ENCODE assay signal across 20 cellular contexts in the genomic region with DNA sequence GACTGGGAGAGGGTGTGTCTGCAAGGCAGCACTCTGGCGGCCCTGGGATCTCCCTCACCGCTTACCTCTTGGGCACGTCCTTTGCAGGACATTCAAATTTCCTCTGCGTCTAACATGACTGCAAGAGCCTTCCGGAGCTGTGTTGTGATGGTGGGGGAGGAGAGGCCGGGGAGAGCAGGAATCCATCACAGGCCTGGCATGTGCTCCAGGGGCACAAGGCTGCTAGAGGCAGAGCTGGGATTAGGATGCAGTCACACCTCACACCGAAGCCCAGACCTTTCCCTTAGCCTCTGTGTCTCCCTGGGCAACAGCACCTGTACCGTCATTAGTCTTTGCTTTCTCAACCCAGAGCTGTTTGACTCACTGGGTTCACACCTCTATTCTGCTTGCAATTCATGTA.
"Had no signal": no experiment of that assay in that cellular context is flagged by ENCODE, and none has a peak within 500 bp of the region (broad histone marks: within the 10 kb centered on the region; RNA-seq: fewer than 3 reads in every experiment).

No MANE protein-coding gene starts in this region.

- H3K27me3 ChIP-seq: hepatocyte, ovary, right lobe of liver, upper lobe of right lung had no signal

- H3K4me1 Mint-ChIP-seq: activated CD4-positive, alpha-beta T cell treated with anti-CD3 and anti-CD28 coated beads, Interleukin-2, amount 10 ng/mL, durations not matched to agents 24 days and 14 days; activated naive CD8-positive, alpha-beta T cell treated with anti-CD3 and anti-CD28 coated beads, Interleukin-2, amount 10 ng/mL, durations not matched to agents 7 days and 5 days; T-cell had no signal

- H3K27ac Mint-ChIP-seq: activated CD4-positive, alpha-beta T cell treated with anti-CD3 and anti-CD28 coated beads, Interleukin-2, amount 10 ng/mL, durations not matched to agents 24 days and 14 days; activated CD8-positive, alpha-beta T cell treated with anti-CD3 and anti-CD28 coated beads for 36 hours; activated naive CD8-positive, alpha-beta T cell treated with anti-CD3 and anti-CD28 coated beads, Interleukin-2, amount 10 ng/mL, durations not matched to agents 7 days and 5 days; activated T-helper 2 cell treated with anti-CD3 and anti-CD28 coated beads, Interferon-gamma antibody, Interleukin-2, Interleukin-4, amounts not matched to agents 10 μg/mL and 5 μg/mL and 100 μg/mL, durations not matched to agents 14 hours and 24 hours and 36 hours; effector memory CD8-positive, alpha-beta T cell; mesothelial cell of epicardium; T-cell had no signal

- H3K27ac ChIP-seq: hepatocyte, lower lobe of right lung, right lobe of liver, thoracic aorta, upper lobe of right lung had no signal

- H3K4me2 ChIP-seq: hepatocyte had no signal

- H3K4me3 ChIP-seq: hepatocyte, lower lobe of right lung, ovary, right lobe of liver, thoracic aorta, upper lobe of right lung had no signal

- H3K9me3 ChIP-seq: lower lobe of right lung, ovary, right lobe of liver, thoracic aorta, upper lobe of right lung had no signal

- H3K9me3 Mint-ChIP-seq: activated CD4-positive, alpha-beta T cell treated with anti-CD3 and anti-CD28 coated beads, Interleukin-2, amount 10 ng/mL, durations not matched to agents 24 days and 14 days; activated CD8-positive, alpha-beta T cell treated with anti-CD3 and anti-CD28 coated beads for 36 hours; activated naive CD8-positive, alpha-beta T cell treated with anti-CD3 and anti-CD28 coated beads, Interleukin-2, amount 10 ng/mL, durations not matched to agents 7 days and 5 days; activated T-helper 2 cell treated with anti-CD3 and anti-CD28 coated beads, Interferon-gamma antibody, Interleukin-2, Interleukin-4, amounts not matched to agents 10 μg/mL and 5 μg/mL and 100 μg/mL, durations not matched to agents 14 hours and 24 hours and 36 hours; effector memory CD8-positive, alpha-beta T cell; mesothelial cell of epicardium; T-cell had no signal

- DNase-seq: activated CD4-positive, alpha-beta T cell treated with anti-CD3 and anti-CD28 coated beads, Interleukin-2, amount 10 ng/mL, durations not matched to agents 24 days and 14 days; activated CD4-positive, CD25-positive, alpha-beta regulatory T cell; activated CD8-positive, alpha-beta T cell treated with anti-CD3 and anti-CD28 coated beads for 36 hours; activated naive CD4-positive, alpha-beta T cell treated with Interleukin-2 at 50 U/mL for 16 hours; activated naive CD8-positive, alpha-beta T cell treated with anti-CD3 and anti-CD28 coated beads, Interleukin-2, amount 10 ng/mL, durations not matched to agents 7 days and 5 days; activated T-cell treated with anti-CD3 and anti-CD28 coated beads, Interleukin-2, amount 50 U/mL, for 1 hour; amygdala; effector memory CD8-positive, alpha-beta T cell; left colon; lower lobe of right lung; ovary; right lobe of liver; small intestine; stimulated activated CD4-positive, alpha-beta T cell treated with anti-CD3 and anti-CD28 coated beads, Interleukin-4, amount 100 ng/mL, for 1 hour; T-cell; upper lobe of right lung had no signal

- H3K79me2 ChIP-seq: hepatocyte had no signal

- H2AFZ ChIP-seq: hepatocyte had no signal

- H3K36me3 ChIP-seq: lower lobe of right lung, ovary, right lobe of liver, thoracic aorta, upper lobe of right lung had no signal

- H3K4me3 Mint-ChIP-seq: activated CD4-positive, alpha-beta T cell treated with anti-CD3 and anti-CD28 coated beads, Interleukin-2, amount 10 ng/mL, durations not matched to agents 24 days and 14 days; activated CD8-positive, alpha-beta T cell treated with anti-CD3 and anti-CD28 coated beads for 36 hours; activated naive CD8-positive, alpha-beta T cell treated with anti-CD3 and anti-CD28 coated beads, Interleukin-2, amount 10 ng/mL, durations not matched to agents 7 days and 5 days; effector memory CD8-positive, alpha-beta T cell; mesothelial cell of epicardium; T-cell had no signal

- H3K36me3 Mint-ChIP-seq: activated naive CD8-positive, alpha-beta T cell treated with anti-CD3 and anti-CD28 coated beads, Interleukin-2, amount 10 ng/mL, durations not matched to agents 7 days and 5 days; mesothelial cell of epicardium; T-cell had no signal

- ATAC-seq: activated CD8-positive, alpha-beta T cell treated with anti-CD3 and anti-CD28 coated beads for 36 hours; effector memory CD8-positive, alpha-beta T cell; left colon; lower lobe of right lung; right lobe of liver; T-cell; upper lobe of right lung had no signal
